1 cellular context compared by ENCODE assay signal in the genomic region with DNA sequence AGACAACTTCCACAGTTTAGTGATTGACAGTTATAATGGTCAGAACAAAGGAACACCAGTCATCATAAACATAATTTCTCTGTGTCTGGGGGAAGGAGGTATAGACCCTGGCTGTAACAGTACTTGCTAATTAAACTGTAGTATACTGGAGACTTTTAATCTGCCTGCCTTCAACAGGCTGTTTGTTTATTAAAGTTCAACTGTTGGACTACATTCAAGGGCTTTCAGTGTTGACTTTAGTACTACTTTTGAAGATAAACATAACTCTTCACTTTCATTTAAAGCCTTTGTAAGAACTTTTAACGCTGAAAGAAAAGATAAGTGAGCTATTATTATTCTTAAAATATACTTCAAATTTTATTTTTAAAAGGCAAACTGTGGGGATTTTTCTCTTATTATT.
TF ChIP-seq lines count a peak whose summit lies in the region.

No MANE protein-coding gene starts in this region.

TF ChIP-seq in liver, 16 proteins besides CTCF, POLR2A, EP300 and RAD21 (continued from another document):
- TF ChIP-seq, protein P1, sequence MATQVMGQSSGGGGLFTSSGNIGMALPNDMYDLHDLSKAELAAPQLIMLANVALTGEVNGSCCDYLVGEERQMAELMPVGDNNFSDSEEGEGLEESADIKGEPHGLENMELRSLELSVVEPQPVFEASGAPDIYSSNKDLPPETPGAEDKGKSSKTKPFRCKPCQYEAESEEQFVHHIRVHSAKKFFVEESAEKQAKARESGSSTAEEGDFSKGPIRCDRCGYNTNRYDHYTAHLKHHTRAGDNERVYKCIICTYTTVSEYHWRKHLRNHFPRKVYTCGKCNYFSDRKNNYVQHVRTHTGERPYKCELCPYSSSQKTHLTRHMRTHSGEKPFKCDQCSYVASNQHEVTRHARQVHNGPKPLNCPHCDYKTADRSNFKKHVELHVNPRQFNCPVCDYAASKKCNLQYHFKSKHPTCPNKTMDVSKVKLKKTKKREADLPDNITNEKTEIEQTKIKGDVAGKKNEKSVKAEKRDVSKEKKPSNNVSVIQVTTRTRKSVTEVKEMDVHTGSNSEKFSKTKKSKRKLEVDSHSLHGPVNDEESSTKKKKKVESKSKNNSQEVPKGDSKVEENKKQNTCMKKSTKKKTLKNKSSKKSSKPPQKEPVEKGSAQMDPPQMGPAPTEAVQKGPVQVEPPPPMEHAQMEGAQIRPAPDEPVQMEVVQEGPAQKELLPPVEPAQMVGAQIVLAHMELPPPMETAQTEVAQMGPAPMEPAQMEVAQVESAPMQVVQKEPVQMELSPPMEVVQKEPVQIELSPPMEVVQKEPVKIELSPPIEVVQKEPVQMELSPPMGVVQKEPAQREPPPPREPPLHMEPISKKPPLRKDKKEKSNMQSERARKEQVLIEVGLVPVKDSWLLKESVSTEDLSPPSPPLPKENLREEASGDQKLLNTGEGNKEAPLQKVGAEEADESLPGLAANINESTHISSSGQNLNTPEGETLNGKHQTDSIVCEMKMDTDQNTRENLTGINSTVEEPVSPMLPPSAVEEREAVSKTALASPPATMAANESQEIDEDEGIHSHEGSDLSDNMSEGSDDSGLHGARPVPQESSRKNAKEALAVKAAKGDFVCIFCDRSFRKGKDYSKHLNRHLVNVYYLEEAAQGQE (IDR thresholded peaks at IDR 0.05): peak; percentile 31
- peak; percentile 63 for TF ChIP-seq FOXA1 (IDR thresholded peaks at IDR 0.05)
- TF ChIP-seq EGR1 (IDR thresholded peaks at IDR 0.05; ENCODE audit: low read depth in 2 of 2): no peak
- TF ChIP-seq GABPA (IDR thresholded peaks at IDR 0.05 in 1 of 2, conservative IDR thresholded peaks at IDR 0.05 in 1 of 2): no peak
- TF ChIP-seq RXRA (IDR thresholded peaks at IDR 0.05): peak in 1 of 2 donors; percentile 10
